In genomic region chr6:157728183-157728881, GRCh38 we compare ENCODE assay signal across 12 cellular contexts.
"Had no signal": no experiment of that assay in that cellular context is flagged by ENCODE, and none has a peak within 500 bp of the region (broad histone marks: within the 10 kb centered on the region; RNA-seq: fewer than 3 reads in every experiment).

No MANE protein-coding gene starts in this region.

- H3K4me3 ChIP-seq: tibial nerve had no signal

- DNase-seq: activated CD4-positive, alpha-beta T cell treated with anti-CD3 and anti-CD28 coated beads for 1 hour; activated CD4-positive, alpha-beta T cell treated with anti-CD3 and anti-CD28 coated beads, Interleukin-2, amount 50 U/mL, for 48 hours; activated CD8-positive, alpha-beta memory T cell treated with anti-CD3 and anti-CD28 coated beads, Interleukin-2, amount 10 ng/mL, durations not matched to agents 7 days and 5 days; activated effector memory CD4-positive, alpha-beta T cell treated with Interleukin-2 at 50 U/mL for 16 hours; left ventricle myocardium superior; natural killer cell had no signal

- H3K27me3 Mint-ChIP-seq: activated T-cell treated with anti-CD3 and anti-CD28 coated beads, Interleukin-2, amount 50 U/mL, for 24 hours had no signal

- H3K4me1 Mint-ChIP-seq: activated CD8-positive, alpha-beta memory T cell treated with anti-CD3 and anti-CD28 coated beads, Interleukin-2, amount 10 ng/mL, durations not matched to agents 7 days and 5 days; memory B cell; natural killer cell had no signal

- H3K27ac Mint-ChIP-seq: activated CD8-positive, alpha-beta memory T cell treated with anti-CD3 and anti-CD28 coated beads, Interleukin-2, amount 10 ng/mL, durations not matched to agents 7 days and 5 days; activated naive CD4-positive, alpha-beta T cell treated with anti-CD3 and anti-CD28 coated beads, Interleukin-2, amount 50 U/mL, for 72 hours; activated T-cell treated with anti-CD3 and anti-CD28 coated beads, Interleukin-2, amount 50 U/mL, for 24 hours; memory B cell; natural killer cell; stimulated activated effector memory CD8-positive, alpha-beta T cell treated with anti-CD3 and anti-CD28 coated beads, Interleukin-12 subunit alpha, Interleukin-12 subunit beta, amount 100 ng/mL, for 72 hours had no signal

- H3K9me3 ChIP-seq: neutrophil had no signal

- H3K27me3 ChIP-seq: neutrophil, tibial nerve had no signal

- H3K36me3 ChIP-seq: neutrophil, tibial nerve had no signal

- ATAC-seq: activated CD8-positive, alpha-beta memory T cell treated with anti-CD3 and anti-CD28 coated beads, Interleukin-2, amount 10 ng/mL, durations not matched to agents 7 days and 5 days; activated naive CD4-positive, alpha-beta T cell treated with anti-CD3 and anti-CD28 coated beads, Interleukin-2, amount 50 U/mL, for 72 hours; left ventricle myocardium superior; natural killer cell; stimulated activated effector memory CD8-positive, alpha-beta T cell treated with anti-CD3 and anti-CD28 coated beads, Interleukin-12 subunit alpha, Interleukin-12 subunit beta, amount 100 ng/mL, for 72 hours had no signal

- H3K36me3 Mint-ChIP-seq: natural killer cell; stimulated activated effector memory CD8-positive, alpha-beta T cell treated with anti-CD3 and anti-CD28 coated beads, Interleukin-12 subunit alpha, Interleukin-12 subunit beta, amount 100 ng/mL, for 72 hours had no signal

- H3K4me3 Mint-ChIP-seq: activated CD8-positive, alpha-beta memory T cell treated with anti-CD3 and anti-CD28 coated beads, Interleukin-2, amount 10 ng/mL, durations not matched to agents 7 days and 5 days; activated T-cell treated with anti-CD3 and anti-CD28 coated beads, Interleukin-2, amount 50 U/mL, for 24 hours; memory B cell; natural killer cell; stimulated activated effector memory CD8-positive, alpha-beta T cell treated with anti-CD3 and anti-CD28 coated beads, Interleukin-12 subunit alpha, Interleukin-12 subunit beta, amount 100 ng/mL, for 72 hours had no signal

- H3K9me3 Mint-ChIP-seq: natural killer cell had no signal
